In genomic region chr16:81649561-81649960, GRCh38 we compare ENCODE assay signal across 24 cellular contexts.
A peak's percentile ranks its signal among the peaks of the same experiment; 100 is the strongest.
DNase-seq lines count a peak whose midpoint lies in the region; ATAC-seq, FAIRE-seq and TF ChIP-seq lines count a peak whose summit lies in the region.
"Had no signal": no experiment of that assay in that cellular context is flagged by ENCODE, and none has a peak within 500 bp of the region (broad histone marks: within the 10 kb centered on the region; RNA-seq: fewer than 3 reads in every experiment).

No MANE protein-coding gene starts in this region.

- H3K79me1 ChIP-seq in trophoblast cell (ENCODE audit: low read length): peaks cover 17% of the 10 kb centered on the region

- H3K27ac ChIP-seq in astrocyte (ENCODE audit: low read depth, low read length) (no peak overlapping the region), trophoblast cell (ENCODE audit: low read depth, low read length) (no peak overlapping the region)
- no peak overlapping the region for H3K27ac ChIP-seq in effector memory CD4-positive, alpha-beta T cell (ENCODE audit: insufficient read depth, low read length, poor library complexity, severe bottlenecking)
- H3K27ac ChIP-seq: body of pancreas, coronary artery, psoas muscle, uterus had no signal

- WGBS in trophoblast cell (ENCODE audit: extremely low coverage, insufficient coverage, insufficient read length): no CpG with 5 or more reads among the region's 4 CpGs

- peaks cover 28% of the 10 kb centered on the region for H3K79me2 ChIP-seq in astrocyte (ENCODE audit: insufficient read depth, low read length)
- peaks cover 8% of the 10 kb centered on the region for H3K79me2 ChIP-seq in trophoblast cell (ENCODE audit: control insufficient read depth, insufficient read depth, low read length, poor library complexity)

- POLR2A ChIA-PET in activated CD4-positive, alpha-beta T cell treated with anti-CD3 and anti-CD28 coated beads, Interleukin-2, amount 10 ng/mL, durations not matched to agents 7 days and 5 days (lab: Charles Lee): no interaction called here

- H3K9ac ChIP-seq in astrocyte (ENCODE audit: low read length) (no peak overlapping the region), trophoblast cell (ENCODE audit: low read length) (no peak overlapping the region)

- no peaks in the 10 kb centered on the region for H3K27me3 Mint-ChIP-seq in activated CD4-positive, alpha-beta T cell treated with anti-CD3 and anti-CD28 coated beads, Interleukin-2, amount 10 ng/mL, durations not matched to agents 7 days and 5 days
- H3K27me3 Mint-ChIP-seq in activated CD4-positive, alpha-beta T cell treated with anti-CD3 and anti-CD28 coated beads, Interleukin-2, amount 10 ng/mL, durations not matched to agents 24 days and 14 days: no peaks in the 10 kb centered on the region
- no peaks in the 10 kb centered on the region for H3K27me3 Mint-ChIP-seq in astrocyte (ENCODE audit: low read depth, unreplicated experiment)
- H3K27me3 Mint-ChIP-seq: CD4-positive, alpha-beta memory T cell had no signal

- CTCF ChIA-PET in activated CD4-positive, alpha-beta T cell treated with anti-CD3 and anti-CD28 coated beads, Interleukin-2, amount 10 ng/mL, durations not matched to agents 7 days and 5 days (lab: Charles Lee): no interaction called here

- no peak overlapping the region for H3K14ac ChIP-seq in trophoblast cell (ENCODE audit: low read length)

- no peak overlapping the region for H3K4me3 Mint-ChIP-seq in activated CD4-positive, alpha-beta T cell treated with anti-CD3 and anti-CD28 coated beads, Interleukin-2, amount 10 ng/mL, durations not matched to agents 7 days and 5 days
- H3K4me3 Mint-ChIP-seq in activated CD4-positive, alpha-beta T cell treated with anti-CD3 and anti-CD28 coated beads, Interleukin-2, amount 10 ng/mL, durations not matched to agents 24 days and 14 days: no peak overlapping the region
- no peak overlapping the region for H3K4me3 Mint-ChIP-seq in astrocyte (ENCODE audit: unreplicated experiment)
- H3K4me3 Mint-ChIP-seq: activated T-cell treated with anti-CD3 and anti-CD28 coated beads, Interleukin-2, amount 50 U/mL, for 4 hours; CD4-positive, alpha-beta memory T cell; neural crest cell had no signal

- no peak overlapping the region for H2BK5ac ChIP-seq in trophoblast cell (ENCODE audit: low read depth, low read length, poor library complexity)

- H2AFZ ChIP-seq in astrocyte (ENCODE audit: low read depth, low read length): no peak overlapping the region
- H2AFZ ChIP-seq in trophoblast cell (ENCODE audit: insufficient read depth, low read length, poor library complexity): no peak overlapping the region

- DNase-seq in activated CD4-positive, alpha-beta T cell treated with anti-CD3 and anti-CD28 coated beads, Interleukin-2, amount 10 ng/mL, durations not matched to agents 7 days and 5 days: no peak
- no peak for DNase-seq in activated CD4-positive, alpha-beta T cell treated with anti-CD3 and anti-CD28 coated beads, Interleukin-2, amount 10 ng/mL, durations not matched to agents 24 days and 14 days
- peak; percentile 83 for DNase-seq in astrocyte (ENCODE audit: low read depth)
- DNase-seq in foreskin melanocyte: peak; percentile 94
- no peak for DNase-seq in effector memory CD4-positive, alpha-beta T cell
- DNase-seq in erythroblast (lab: John Stamatoyannopoulos, UW): no peak
- no peak for DNase-seq in trophoblast cell
- DNase-seq: ACHN; activated naive CD4-positive, alpha-beta T cell treated with anti-CD3 and anti-CD28 coated beads, Interleukin-2, amount 50 U/mL, for 16 hours; activated T-cell treated with anti-CD3 and anti-CD28 coated beads, Interleukin-2, amount 50 U/mL, for 4 hours; body of pancreas; CD4-positive, alpha-beta memory T cell; DMS79; H7; NCI-H146; NCI-H446 treated with DMSO at 0.1 percent for 48 hours; OCI-M1; psoas muscle; SIG-M5; T-helper 2 cell; uterus had no signal

- no peaks in the 10 kb centered on the region for H3K9me3 ChIP-seq in astrocyte (ENCODE audit: insufficient read depth, low read depth, low read length)
- no peaks in the 10 kb centered on the region for H3K9me3 ChIP-seq in effector memory CD4-positive, alpha-beta T cell (ENCODE audit: control insufficient read depth, low read length)
- H3K9me3 ChIP-seq in trophoblast cell (ENCODE audit: insufficient read depth, low read depth, low read length): no peaks in the 10 kb centered on the region
- H3K9me3 ChIP-seq: body of pancreas, psoas muscle, uterus had no signal

- no peaks in the 10 kb centered on the region for H3K4me1 Mint-ChIP-seq in activated CD4-positive, alpha-beta T cell treated with anti-CD3 and anti-CD28 coated beads, Interleukin-2, amount 10 ng/mL, durations not matched to agents 7 days and 5 days
- H3K4me1 Mint-ChIP-seq in activated CD4-positive, alpha-beta T cell treated with anti-CD3 and anti-CD28 coated beads, Interleukin-2, amount 10 ng/mL, durations not matched to agents 24 days and 14 days: peaks cover 17% of the 10 kb centered on the region
- peaks cover 25% of the 10 kb centered on the region for H3K4me1 Mint-ChIP-seq in astrocyte (ENCODE audit: low read depth, unreplicated experiment)

- no peaks in the 10 kb centered on the region for H3K36me3 ChIP-seq in astrocyte (ENCODE audit: insufficient read depth, low read length)
- peaks cover 16% of the 10 kb centered on the region for H3K36me3 ChIP-seq in effector memory CD4-positive, alpha-beta T cell (ENCODE audit: control insufficient read depth, insufficient read depth, low read length)
- peaks cover 22% of the 10 kb centered on the region in 2 experiments for H3K36me3 ChIP-seq in trophoblast cell (ENCODE audit: control insufficient read depth in 1 of 2, insufficient read depth in 2 of 2, low read length in 2 of 2)
- H3K36me3 ChIP-seq: uterus had no signal

- no peak overlapping the region for H4K8ac ChIP-seq in trophoblast cell (ENCODE audit: low read depth, low read length)

- no peak for TF ChIP-seq CTCF in astrocyte (IDR thresholded peaks at IDR 0.05; ENCODE audit: insufficient read depth, low read depth, low read length)

- H4K91ac ChIP-seq in trophoblast cell (ENCODE audit: low read depth, low read length): no peak overlapping the region

- FAIRE-seq in astrocyte (lab: Jason Lieb, UNC): no peak

- H2AK5ac ChIP-seq in trophoblast cell (ENCODE audit: low read length): no peak overlapping the region

- no peak for ATAC-seq in HG02884 (IDR thresholded peaks at IDR 0.05; ENCODE audit: unreplicated experiment)
- ATAC-seq: activated T-cell treated with anti-CD3 and anti-CD28 coated beads, Interleukin-2, amount 50 U/mL, for 4 hours; body of pancreas; psoas muscle had no signal

- H3K4me1 ChIP-seq in astrocyte (ENCODE audit: insufficient read depth, low read length) (peaks cover 30% of the 10 kb centered on the region), trophoblast cell (ENCODE audit: control insufficient read depth in 1 of 2, insufficient read depth in 2 of 2, low read length in 2 of 2) (peaks cover 22 to 35% of the 10 kb centered on the region in 2 experiments)
- H3K4me1 ChIP-seq in effector memory CD4-positive, alpha-beta T cell (ENCODE audit: control insufficient read depth, insufficient read depth, low read length, poor library complexity, severe bottlenecking): no peaks in the 10 kb centered on the region
- H3K4me1 ChIP-seq: psoas muscle had no signal

- no peak overlapping the region for H2BK12ac ChIP-seq in trophoblast cell (ENCODE audit: low read length)

- no peak overlapping the region for H3K23ac ChIP-seq in trophoblast cell (ENCODE audit: low read length)

- H3K36me3 Mint-ChIP-seq in activated CD4-positive, alpha-beta T cell treated with anti-CD3 and anti-CD28 coated beads, Interleukin-2, amount 10 ng/mL, durations not matched to agents 7 days and 5 days (ENCODE audit: low read depth): peaks cover 8% of the 10 kb centered on the region
- H3K36me3 Mint-ChIP-seq in activated CD4-positive, alpha-beta T cell treated with anti-CD3 and anti-CD28 coated beads, Interleukin-2, amount 10 ng/mL, durations not matched to agents 24 days and 14 days (ENCODE audit: low read depth): peaks cover 5% of the 10 kb centered on the region
- peaks cover 4% of the 10 kb centered on the region for H3K36me3 Mint-ChIP-seq in astrocyte (ENCODE audit: low read depth, unreplicated experiment)

- H3K4me3 ChIP-seq in astrocyte (ENCODE audit: insufficient read depth, low read depth, low read length) (no peak overlapping the region), trophoblast cell (ENCODE audit: low read depth, low read length) (no peak overlapping the region)
- H3K4me3 ChIP-seq in effector memory CD4-positive, alpha-beta T cell (ENCODE audit: insufficient read depth, low read depth, low read length, poor library complexity, severe bottlenecking): no peak overlapping the region
- H3K4me3 ChIP-seq: body of pancreas, coronary artery, psoas muscle, uterus had no signal

- intact Hi-C loops in activated CD4-positive, alpha-beta T cell treated with anti-CD3 and anti-CD28 coated beads, Interleukin-2, amount 10 ng/mL, durations not matched to agents 24 days and 14 days (cut with micrococcal nuclease): no loop called here

- no peaks in the 10 kb centered on the region for H3K9me3 Mint-ChIP-seq in activated CD4-positive, alpha-beta T cell treated with anti-CD3 and anti-CD28 coated beads, Interleukin-2, amount 10 ng/mL, durations not matched to agents 7 days and 5 days
- no peaks in the 10 kb centered on the region for H3K9me3 Mint-ChIP-seq in activated CD4-positive, alpha-beta T cell treated with anti-CD3 and anti-CD28 coated beads, Interleukin-2, amount 10 ng/mL, durations not matched to agents 24 days and 14 days
- no peaks in the 10 kb centered on the region for H3K9me3 Mint-ChIP-seq in astrocyte (ENCODE audit: unreplicated experiment)
- H3K9me3 Mint-ChIP-seq: activated T-cell treated with anti-CD3 and anti-CD28 coated beads, Interleukin-2, amount 50 U/mL, for 4 hours; CD4-positive, alpha-beta memory T cell had no signal

- no peak for TF ChIP-seq POLR2A in erythroblast (IDR thresholded peaks at IDR 0.05; ENCODE audit: low read length)

- H3K27me3 ChIP-seq in astrocyte (ENCODE audit: insufficient read depth, low read length) (no peaks in the 10 kb centered on the region), trophoblast cell (ENCODE audit: insufficient read depth, low read length) (no peaks in the 10 kb centered on the region)
- H3K27me3 ChIP-seq in effector memory CD4-positive, alpha-beta T cell (replicated peaks; ENCODE audit: control insufficient read depth, insufficient read depth, low read length, poor library complexity, severe bottlenecking): no peaks in the 10 kb centered on the region
- H3K27me3 ChIP-seq: body of pancreas, uterus had no signal

- no peak overlapping the region for H3K4me2 ChIP-seq in astrocyte (ENCODE audit: low read length)
- H3K4me2 ChIP-seq in trophoblast cell (ENCODE audit: low read length): no peak overlapping the region

- no peak overlapping the region for H3K18ac ChIP-seq in trophoblast cell (ENCODE audit: low read length)

- H4K12ac ChIP-seq in trophoblast cell (ENCODE audit: low read depth, low read length): no peak overlapping the region

- no peak overlapping the region for H3K4ac ChIP-seq in trophoblast cell (ENCODE audit: low read depth, low read length)

- peaks cover 63% of the 10 kb centered on the region for H4K20me1 ChIP-seq in astrocyte (ENCODE audit: insufficient read depth, low read length)

- peak overlapping the region; percentile 28 for H3K27ac Mint-ChIP-seq in activated CD4-positive, alpha-beta T cell treated with anti-CD3 and anti-CD28 coated beads, Interleukin-2, amount 10 ng/mL, durations not matched to agents 7 days and 5 days
- H3K27ac Mint-ChIP-seq in activated CD4-positive, alpha-beta T cell treated with anti-CD3 and anti-CD28 coated beads, Interleukin-2, amount 10 ng/mL, durations not matched to agents 24 days and 14 days: no peak overlapping the region
- no peak overlapping the region for H3K27ac Mint-ChIP-seq in astrocyte (ENCODE audit: unreplicated experiment)

- H2BK120ac ChIP-seq in trophoblast cell (ENCODE audit: insufficient read depth, low read length, poor library complexity): no peak overlapping the region

Comparison
In these comparisons a context has a peak if more than half of its experiments do, and no peak if none do; other contexts are left out.
1. DNase-seq: peak in astrocyte (single experiment) and foreskin melanocyte (single experiment); none in activated CD4-positive, alpha-beta T cell treated with anti-CD3 and anti-CD28 coated beads, Interleukin-2, amount 10 ng/mL, durations not matched to agents 7 days and 5 days (single experiment), activated CD4-positive, alpha-beta T cell treated with anti-CD3 and anti-CD28 coated beads, Interleukin-2, amount 10 ng/mL, durations not matched to agents 24 days and 14 days (single experiment), effector memory CD4-positive, alpha-beta T cell (0 of 3), erythroblast (0 of 2) and trophoblast cell (0 of 2).